8 cellular contexts compared by ENCODE assay signal in the genomic region with DNA sequence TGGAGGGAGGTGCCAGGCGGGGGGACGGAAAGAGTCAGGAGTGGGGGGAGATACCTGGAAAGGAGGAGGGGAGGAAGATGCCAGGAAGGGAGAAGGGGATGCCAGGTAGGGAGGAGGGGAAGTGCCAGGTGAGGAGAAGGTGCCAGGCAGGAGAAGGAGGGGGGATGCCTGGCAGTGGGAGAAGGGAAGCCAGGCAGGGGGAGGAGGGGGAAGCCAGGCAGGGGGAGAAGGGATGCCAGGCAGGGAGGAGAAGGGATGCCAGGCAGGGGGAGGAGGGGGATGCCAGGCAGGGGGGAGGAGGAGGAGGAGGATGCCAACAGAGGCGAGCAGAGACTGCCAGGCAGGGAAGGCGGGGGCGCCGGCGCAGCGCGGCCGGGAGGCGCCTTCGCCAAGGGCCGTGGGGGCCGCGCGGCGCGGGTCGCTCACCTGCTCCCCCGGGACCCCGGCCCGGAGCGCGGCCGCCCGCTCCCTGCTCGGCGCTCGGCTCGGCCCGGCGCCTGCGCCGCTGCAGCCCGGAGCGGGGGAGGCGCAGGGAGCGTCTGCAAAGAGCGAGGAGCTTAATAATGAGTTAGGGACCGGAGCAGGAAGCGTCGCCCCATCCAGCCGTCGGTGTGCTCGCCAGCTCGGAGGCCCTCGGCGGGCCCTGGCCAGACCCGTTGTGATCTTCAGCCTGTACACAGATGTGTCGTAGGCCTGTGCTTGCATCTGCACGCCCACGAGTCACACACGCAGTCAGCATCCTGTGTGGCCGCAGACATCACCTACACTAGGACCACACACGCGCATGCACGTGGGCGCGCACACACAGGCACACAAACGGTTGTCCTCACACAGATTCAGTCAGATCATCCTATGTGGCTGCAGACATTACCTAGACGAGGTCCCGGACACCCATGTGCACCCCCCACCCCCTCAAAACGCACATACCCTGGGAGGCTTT. TPM values are rescaled to one million over a fixed set of nuclear protein-coding genes. Genes with fewer than 3 reads are reported as not detected.
DNase-seq lines count a peak whose midpoint lies in the region; ATAC-seq, FAIRE-seq and TF ChIP-seq lines count a peak whose summit lies in the region.

No MANE protein-coding gene starts in this region.

- peak; percentile 78 for DNase-seq in D721Med (ENCODE audit: insufficient read length, low spot score)
- DNase-seq in NCI-H748 treated with DMSO at 0.1 percent for 48 hours (lab: John Stamatoyannopoulos, UW) = peak; percentile 28
- peak; percentile 58 for DNase-seq in activated CD8-positive, alpha-beta memory T cell treated with anti-CD3 and anti-CD28 coated beads, Interleukin-2, amount 50 U/mL, for 4 hours
- DNase-seq in epithelial cell of esophagus (ENCODE audit: low read depth) = peak; percentile 68
- peak; percentile 53 for DNase-seq in mucosa of gallbladder (ENCODE audit: low spot score)
- peak; percentile 7 to 14 for DNase-seq in stimulated activated CD8-positive, alpha-beta memory T cell treated with anti-CD3 and anti-CD28 coated beads, Interleukin-2, amount 100 ng/mL, for 1 hour (ENCODE audit: low read depth in 2 of 2)

- FAIRE-seq in D721Med (lab: Jason Lieb, UNC) = no peak

- peak; percentile 59 for ATAC-seq in HG02884 (IDR thresholded peaks at IDR 0.05; ENCODE audit: unreplicated experiment)
- no peak for ATAC-seq in HG02588 (IDR thresholded peaks at IDR 0.05; ENCODE audit: unreplicated experiment)

- H3K4me3 ChIP-seq in epithelial cell of esophagus (ENCODE audit: low read length) = peak overlapping the region; percentile 34

- TF ChIP-seq CTCF in D721Med (IDR thresholded peaks at IDR 0.05; ENCODE audit: insufficient read depth, missing control alignments) (no peak), epithelial cell of esophagus (IDR thresholded peaks at IDR 0.05; ENCODE audit: insufficient read depth, low read depth, low read length, missing control alignments) (no peak)

RNA-seq across cellular contexts. Expression of a gene that starts 28.4 kb away (rescaled TPM):
- 56.3 TPM for total RNA-seq in mucosa of gallbladder

RNA-seq across cellular contexts. Expression of a gene that starts 44.6 kb away (rescaled TPM):
- 52.3 TPM for total RNA-seq in mucosa of gallbladder

RNA-seq across cellular contexts. Expression of a gene that starts 49.9 kb away (rescaled TPM):
- 25.3 TPM for total RNA-seq in mucosa of gallbladder

Comparison
In these comparisons a context has a peak if more than half of its experiments do, and no peak if none do; other contexts are left out.
1. DNase-seq: peak in every context shown above with its lines; median percentile 78 in D721Med; 68 in epithelial cell of esophagus; 58 in activated CD8-positive, alpha-beta memory T cell treated with anti-CD3 and anti-CD28 coated beads, Interleukin-2, amount 50 U/mL, for 4 hours; 53 in mucosa of gallbladder; 28 in NCI-H748 treated with DMSO at 0.1 percent for 48 hours; 10 in stimulated activated CD8-positive, alpha-beta memory T cell treated with anti-CD3 and anti-CD28 coated beads, Interleukin-2, amount 100 ng/mL, for 1 hour.